13 cellular contexts compared by ENCODE assay signal in the genomic region with DNA sequence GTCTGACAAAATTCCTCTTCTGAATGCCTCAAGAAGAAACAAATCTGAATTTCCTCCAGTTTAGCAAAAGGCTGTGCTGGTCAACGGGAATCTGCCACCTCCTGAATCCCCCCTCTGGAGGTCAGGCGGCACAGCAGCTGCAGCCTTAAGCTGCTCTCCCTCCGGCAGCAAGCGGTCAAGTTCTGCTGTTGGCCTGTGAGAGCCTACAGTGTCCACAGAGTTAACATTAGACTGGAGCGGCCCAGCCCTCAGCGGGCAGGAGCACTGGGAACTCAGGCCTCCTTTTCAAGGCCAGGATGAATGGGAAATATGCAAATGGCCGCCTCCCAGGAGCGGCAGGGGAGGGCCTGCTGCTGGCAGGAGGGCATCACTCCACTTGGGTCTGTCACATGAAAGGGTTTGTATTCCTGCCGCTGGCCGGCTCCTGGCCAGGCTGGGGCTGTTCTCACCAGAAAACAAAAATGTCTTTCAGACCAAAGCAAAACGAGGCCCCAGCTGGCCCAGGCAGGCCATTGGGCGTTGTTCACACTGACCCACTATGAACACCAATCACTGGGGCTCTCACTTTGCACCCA. TPM values are rescaled to one million over a fixed set of nuclear protein-coding genes. Genes with fewer than 3 reads are reported as not detected.
DNase-seq lines count a peak whose midpoint lies in the region; ATAC-seq and TF ChIP-seq lines count a peak whose summit lies in the region.
"Had no signal": no experiment of that assay in that cellular context is flagged by ENCODE, and none has a peak within 500 bp of the region (broad histone marks: within the 10 kb centered on the region; RNA-seq: fewer than 3 reads in every experiment).

No MANE protein-coding gene starts in this region.

- no peak overlapping the region for H2AFZ ChIP-seq in PC-3 (ENCODE audit: low read length)

- H3K4me1 ChIP-seq in testis (peaks cover 42% of the 10 kb centered on the region), PC-3 (ENCODE audit: insufficient read depth, low read length) (peaks cover 8% of the 10 kb centered on the region), esophagus muscularis mucosa (peaks cover 15 to 23% (median 20%) of the 10 kb centered on the region in 4 donors)
- H3K4me1 ChIP-seq: HAP-1 had no signal

- H3K4me3 ChIP-seq in fibroblast of pulmonary artery (replicated peaks; ENCODE audit: low read depth, low read length) (no peak overlapping the region), testis (no peak overlapping the region), PC-3 (ENCODE audit: low read length) (no peak overlapping the region), esophagus muscularis mucosa (no peak overlapping the region)
- H3K4me3 ChIP-seq: HAP-1 had no signal

- H3K4me1 Mint-ChIP-seq in T-helper 17 cell: peaks cover 42% of the 10 kb centered on the region

- no peaks in the 10 kb centered on the region for H3K27me3 Mint-ChIP-seq in T-helper 17 cell

- CTCF ChIA-PET in PC-3 (lab: Charles Lee): no interaction called here

- H3F3A ChIP-seq in PC-3 (ENCODE audit: low read length, unreplicated experiment): no peaks in the 10 kb centered on the region

- peaks cover 4% of the 10 kb centered on the region for H3K36me3 Mint-ChIP-seq in T-helper 17 cell (ENCODE audit: low read depth)

- TF ChIP-seq EP300 in esophagus muscularis mucosa (IDR thresholded peaks at IDR 0.05): no peak

- BruUV-seq in PC-3 (replicated peaks; lab: Mats Ljungman, UMichigan): no TSS peak

- H3K27me3 ChIP-seq in testis (no peaks in the 10 kb centered on the region), PC-3 (ENCODE audit: low read length) (no peaks in the 10 kb centered on the region), esophagus muscularis mucosa (no peaks in the 10 kb centered on the region)

- H3K9me2 ChIP-seq in PC-3 (replicated peaks; ENCODE audit: low read length): no peaks in the 10 kb centered on the region

- H3K79me2 ChIP-seq in PC-3 (ENCODE audit: low read length): no peaks in the 10 kb centered on the region

- no peak for ATAC-seq in T-helper 17 cell
- ATAC-seq in PC-3: no peak

- DNase-seq in T-helper 17 cell (no peak), fibroblast of pulmonary artery (ENCODE audit: low read depth) (peak; percentile 20), medulla oblongata (ENCODE audit: extremely low spot score) (peak; percentile 97), testis (peak; percentile 76), PC-3 (no peak), GM13976 (ENCODE audit: low spot score) (no peak), esophagus muscularis mucosa (ENCODE audit: extremely low spot score) (no peak)
- DNase-seq: activated CD4-positive, alpha-beta T cell treated with anti-CD3 and anti-CD28 coated beads, Interleukin-2, amount 50 U/mL, for 48 hours; amniotic stem cell; DMS79 treated with DMSO at 0.1 percent for 48 hours; NCI-H2081 had no signal

- WGBS in testis, 2 donors: 34 to 47% methylated on average over 5 to 12 of the region's 12 CpGs
- WGBS in esophagus muscularis mucosa: 60% methylated on average over 7 of the region's 12 CpGs

- no peak overlapping the region for H3K4me2 ChIP-seq in PC-3 (ENCODE audit: low read length)

- H3K27ac ChIP-seq in testis (peak overlapping the region; percentile 14 to 68), PC-3 (ENCODE audit: low read length) (no peak overlapping the region), esophagus muscularis mucosa (replicated peaks in 1 of 4) (no peak overlapping the region)

- H3K36me3 ChIP-seq in testis (ENCODE audit: low read depth, missing control alignments) (no peaks in the 10 kb centered on the region), PC-3 (ENCODE audit: low read depth, low read length) (no peaks in the 10 kb centered on the region), esophagus muscularis mucosa (no peaks in the 10 kb centered on the region)
- H3K36me3 ChIP-seq: HAP-1 had no signal

- POLR2A ChIA-PET in PC-3 (lab: Charles Lee; ENCODE audit: unreplicated experiment): interaction anchor here (0.6 kb wide), 1 partner anchor 372 kb away, joined by 4 read pairs; no protein-coding TSS in a partner anchor

- intact Hi-C loops in testis (cut with DNase I; ENCODE audit: low total_unique reads): loop anchor here (5.0 kb wide), 1 partner anchor 196 kb away; no protein-coding TSS in a partner anchor
- intact Hi-C loops in PC-3 (cut with micrococcal nuclease): no loop called here
- intact Hi-C loops in esophagus muscularis mucosa (cut with DNase I): loop anchor here (10.0 kb wide), 1 partner anchor 578 kb away; no protein-coding TSS in a partner anchor

- no peaks in the 10 kb centered on the region for H3K9me3 ChIP-seq in T-helper 17 cell (ENCODE audit: control insufficient read depth, low read length, poor library complexity, severe bottlenecking)
- H3K9me3 ChIP-seq in testis: no peaks in the 10 kb centered on the region
- no peaks in the 10 kb centered on the region for H3K9me3 ChIP-seq in PC-3 (ENCODE audit: low read length)
- no peaks in the 10 kb centered on the region for H3K9me3 ChIP-seq in esophagus muscularis mucosa
- H3K9me3 ChIP-seq: HAP-1 had no signal

- TF ChIP-seq POLR2A in testis (IDR thresholded peaks at IDR 0.05) (no peak), esophagus muscularis mucosa (IDR thresholded peaks at IDR 0.05; ENCODE audit: low read depth) (no peak)

- in situ Hi-C loops in GM13976 (cut with MboI; ENCODE audit: low sequenced_read_pairs, unreplicated experiment): loop anchor here (10.0 to 25.0 kb wide), 3 partner anchors 188 to 566 kb away; no protein-coding TSS in a partner anchor

- H4K20me1 ChIP-seq in PC-3 (ENCODE audit: low read length): no peaks in the 10 kb centered on the region

- H3K4me3 Mint-ChIP-seq in T-helper 17 cell: no peak overlapping the region

- TF ChIP-seq CTCF in fibroblast of pulmonary artery (IDR thresholded peaks at IDR 0.05; ENCODE audit: low read length, missing control alignments) (peak; percentile 22), testis (IDR thresholded peaks at IDR 0.05) (no peak), PC-3 (conservative IDR thresholded peaks at IDR 0.05; ENCODE audit: low read depth, low read length) (no peak), GM13976 (IDR thresholded peaks at IDR 0.05; ENCODE audit: borderline replicate concordance, control extremely low read depth, extremely low read depth, insufficient read depth, missing control alignments) (no peak), esophagus muscularis mucosa (IDR thresholded peaks at IDR 0.05) (no peak)

- no peak overlapping the region for H3K9ac ChIP-seq in PC-3 (ENCODE audit: low read length)

- H3K27ac Mint-ChIP-seq in T-helper 17 cell: peak overlapping the region; percentile 14

RNA-seq across cellular contexts. Expression of gene ACSL6, which starts 8.2 kb away (rescaled TPM):
- 10 to 100 TPM; 18.0 to 22.2 TPM for total RNA-seq in T-helper 17 cell
- total RNA-seq in testis: 10 to 100 TPM; 38.5 to 44.9 TPM
- polyA plus RNA-seq in testis (ENCODE audit: insufficient read depth, low read depth, low replicate concordance): 98.7 TPM
- 0.15 and 0.35 TPM in 2 replicates for total RNA-seq in PC-3 (2014; rRNA removed)
- 1 to 10 TPM; 1.6 to 2.6 (median 1.9) TPM for total RNA-seq in esophagus muscularis mucosa
- total RNA-seq: glomerular endothelial cell had no signal

RNA-seq across cellular contexts. Expression of gene IL3, which starts 57.2 kb away (rescaled TPM):
- total RNA-seq in T-helper 17 cell (not detected), testis (under 1 TPM in 1 of 2 donors, not detected in 1; 0.39 TPM), PC-3 (2014; rRNA removed) (not detected in 2 replicates), esophagus muscularis mucosa (not detected)
- polyA plus RNA-seq in testis (ENCODE audit: insufficient read depth, low read depth, low replicate concordance): not detected
- total RNA-seq: glomerular endothelial cell had no signal

RNA-seq across cellular contexts. Expression of gene MEIKIN, which starts 57.8 kb away (rescaled TPM):
- total RNA-seq in T-helper 17 cell: 1 to 10 TPM in 1 of 2 donors, under 1 TPM in 1; 0.77 to 1.5 TPM
- total RNA-seq in testis: 10 to 100 TPM; 15.1 to 27.0 TPM
- 13.6 TPM for polyA plus RNA-seq in testis (ENCODE audit: insufficient read depth, low read depth, low replicate concordance)
- total RNA-seq in PC-3 (2014; rRNA removed): not detected in 2 replicates
- not detected for total RNA-seq in esophagus muscularis mucosa
- total RNA-seq: glomerular endothelial cell had no signal

Comparison
In these comparisons a context has a peak if more than half of its experiments do, and no peak if none do; other contexts are left out.
1. DNase-seq: peak in fibroblast of pulmonary artery (single experiment), medulla oblongata (single experiment) and testis (single experiment); none in T-helper 17 cell (0 of 3), PC-3 (single experiment), GM13976 (single experiment) and esophagus muscularis mucosa (single experiment).
2. H3K27ac ChIP-seq: peak in testis (2 of 2); none in PC-3 (single experiment) and esophagus muscularis mucosa (0 of 4).
3. RNA of gene ACSL6, which starts 8.2 kb away (total RNA-seq): 38.5 to 44.9 TPM in testis and 18.0 to 22.2 TPM in T-helper 17 cell; 1.6 to 2.6 TPM in esophagus muscularis mucosa and 0.15 to 0.35 TPM in PC-3; every median in the first group is over 4 times any median in the second.
4. RNA of gene MEIKIN, which starts 57.8 kb away (total RNA-seq): 15.1 to 27.0 TPM in testis; 0.77 to 1.5 TPM in T-helper 17 cell, not detected in PC-3 and not detected in esophagus muscularis mucosa; every median in the first group is over 4 times any median in the second.